Comparison of ENCODE assay signal across 1 cellular context in genomic region chrX:115913575-115913974, GRCh38.
TF ChIP-seq lines count a peak whose summit lies in the region.

No MANE protein-coding gene starts in this region.

TF ChIP-seq in WTC11, 78 proteins besides CTCF, POLR2A, EP300 and RAD21 (continued from another document):
- TF ChIP-seq ZNF425 (CRISPR knock-in tag; conservative IDR thresholded peaks at IDR 0.05), result no peak
